15 cellular contexts compared by ENCODE assay signal in the genomic region with DNA sequence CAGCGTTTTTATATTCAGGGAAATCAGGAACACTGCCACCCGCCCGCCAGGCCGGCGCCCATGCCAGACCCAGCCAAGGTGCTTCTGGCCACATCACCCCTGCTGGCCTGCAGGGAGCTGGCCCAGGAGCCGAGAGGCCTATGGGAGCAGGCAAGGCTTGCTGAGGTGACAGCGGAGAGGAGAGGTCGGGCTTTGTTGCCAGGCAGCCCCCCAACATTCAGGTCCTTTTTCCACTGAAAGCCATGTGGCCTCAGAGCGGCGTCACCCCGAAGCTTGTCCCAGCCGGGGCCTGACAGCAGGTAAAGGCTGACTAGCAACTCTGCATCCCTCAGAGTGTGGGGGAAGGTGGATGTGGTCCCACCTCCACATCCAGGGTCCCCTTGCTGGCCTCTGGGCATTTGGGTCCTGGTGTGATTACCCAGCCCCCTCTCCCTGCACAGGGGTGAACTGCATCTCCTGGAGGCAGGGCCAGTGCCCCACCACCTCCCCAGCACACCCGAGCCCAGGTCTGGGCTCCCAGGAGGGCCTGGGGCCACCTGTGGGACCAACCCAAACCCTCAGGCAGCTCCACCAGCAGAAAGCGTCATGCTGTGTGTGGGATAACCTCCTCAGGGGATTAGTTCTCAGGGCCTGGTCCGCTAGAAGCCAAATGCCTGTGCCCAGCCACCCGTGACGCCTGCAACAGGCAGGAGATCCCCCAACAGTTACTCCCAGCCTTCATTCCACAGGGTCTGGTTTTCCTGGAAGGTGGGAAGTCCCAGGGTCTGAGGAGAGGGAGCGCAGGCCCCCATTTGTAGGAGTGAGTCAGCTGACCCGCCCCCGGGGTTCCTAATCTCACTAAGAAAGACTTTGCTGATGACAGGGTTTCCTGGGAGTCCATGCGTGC. TPM values are rescaled to one million over a fixed set of nuclear protein-coding genes. Genes with fewer than 3 reads are reported as not detected.
DNase-seq lines count a peak whose midpoint lies in the region; ATAC-seq, FAIRE-seq and TF ChIP-seq lines count a peak whose summit lies in the region.
"Had no signal": no experiment of that assay in that cellular context is flagged by ENCODE, and none has a peak within 500 bp of the region (broad histone marks: within the 10 kb centered on the region; RNA-seq: fewer than 3 reads in every experiment).

Gene PDE6B, plus strand, starts transcription at position 869 of the 886 bp plus-strand sequence. CDS start 54 bp downstream, outside the sequence.

- ATAC-seq in GM12878 (no peak), GM19397 (IDR thresholded peaks at IDR 0.05; ENCODE audit: unreplicated experiment) (no peak)
- no peak for ATAC-seq in activated T-helper 17 cell treated with anti-CD3 and anti-CD28 coated beads, Interleukin-2, amount 50 U/mL, for 72 hours (replicated peaks)
- ATAC-seq: gastrocnemius medialis, lower lobe of right lung had no signal

- H3K27ac Mint-ChIP-seq in mesothelial cell of epicardium = no peak within 1 kb of the TSS
- H3K27ac Mint-ChIP-seq in activated T-helper 17 cell treated with anti-CD3 and anti-CD28 coated beads, Interleukin-2, amount 50 U/mL, for 72 hours = no peak within 1 kb of the TSS
- H3K27ac Mint-ChIP-seq in Calu3 (ENCODE audit: unreplicated experiment) = no peak within 1 kb of the TSS

- WGBS in GM12878 (ENCODE audit: insufficient coverage, insufficient replicate concordance, low lambda C conversion rate, missing lambda C conversion rate) = 47% methylated on average over 20 of the region's 21 CpGs

- TF ChIP-seq CTCF in GM12878 (IDR thresholded peaks at IDR 0.05 in 2 of 3, conservative IDR thresholded peaks at IDR 0.05 in 1 of 3; ENCODE audit: control insufficient read depth in 2 of 3, extremely low read depth in 1 of 3, insufficient read depth in 1 of 3, low read depth in 3 of 3, low read length in 3 of 3) = no peak
- no peak for TF ChIP-seq CTCF in mesothelial cell of epicardium (IDR thresholded peaks at IDR 0.05; ENCODE audit: unreplicated experiment)
- no peak for TF ChIP-seq CTCF in Calu3 (IDR thresholded peaks at IDR 0.05; ENCODE audit: unreplicated experiment)

- H3K36me3 Mint-ChIP-seq in mesothelial cell of epicardium (no peaks in the 10 kb centered on the region), Calu3 (ENCODE audit: insufficient read depth, unreplicated experiment) (peaks cover 8% of the 10 kb centered on the region)
- H3K36me3 Mint-ChIP-seq in activated T-helper 17 cell treated with anti-CD3 and anti-CD28 coated beads, Interleukin-2, amount 50 U/mL, for 72 hours (ENCODE audit: low read depth) = no peaks in the 10 kb centered on the region

- CTCF ChIA-PET in GM12878 (lab: Yijun Ruan, JAX) (no interaction called here), Calu3 (lab: Charles Lee) (no interaction called here)

- no peak for TF ChIP-seq POLR2A in GM12878 (IDR thresholded peaks at IDR 0.05; ENCODE audit: low read depth, low read length)

- in situ Hi-C loops in GM12878 (cut with MboI) = no loop called here

- no TSS peak for BruUV-seq in GM12878 (replicated peaks; lab: Mats Ljungman, UMichigan)
- BruUV-seq in Calu3 (replicated peaks; lab: Mats Ljungman, UMichigan) = no TSS peak

- TF ChIP-seq EP300 in GM12878 (IDR thresholded peaks at IDR 0.05; ENCODE audit: borderline replicate concordance in 1 of 2, control insufficient read depth in 1 of 2, low read depth in 2 of 2, low read length in 2 of 2) = no peak

- H3K9me3 ChIP-seq in BLaER1 (no peaks in the 10 kb centered on the region), GM12878 (replicated peaks; ENCODE audit: control insufficient read depth, insufficient read depth, low read length) (no peaks in the 10 kb centered on the region; the same call in 1 of the 3 replicates)
- H3K9me3 ChIP-seq: gastrocnemius medialis, HAP-1, lower lobe of right lung had no signal

- SMC1A ChIA-PET in GM12878 (lab: Charles Lee; ENCODE audit: uncharacterized antibody, unreplicated experiment) = no interaction called here

- intact Hi-C loops in GM12878 (cut with micrococcal nuclease; ENCODE audit: unreplicated experiment) (no loop called here), Calu3 (cut with micrococcal nuclease; ENCODE audit: unreplicated experiment) (no loop called here)

- H3K9me3 Mint-ChIP-seq in mesothelial cell of epicardium (no peaks in the 10 kb centered on the region), Calu3 (ENCODE audit: low read depth, unreplicated experiment) (peaks cover 3% of the 10 kb centered on the region)
- no peaks in the 10 kb centered on the region for H3K9me3 Mint-ChIP-seq in activated T-helper 17 cell treated with anti-CD3 and anti-CD28 coated beads, Interleukin-2, amount 50 U/mL, for 72 hours

- no peaks in the 10 kb centered on the region for H3K79me2 ChIP-seq in GM12878 (ENCODE audit: control insufficient read depth, insufficient read depth, low read length)

- TF ChIP-seq RAD21 in GM12878 (IDR thresholded peaks at IDR 0.05; ENCODE audit: insufficient read depth, low read depth, low read length) = no peak

- H3K27me3 Mint-ChIP-seq in mesothelial cell of epicardium (ENCODE audit: low read depth) (peaks cover 13% of the 10 kb centered on the region), Calu3 (ENCODE audit: unreplicated experiment) (no peaks in the 10 kb centered on the region)
- H3K27me3 Mint-ChIP-seq in activated T-helper 17 cell treated with anti-CD3 and anti-CD28 coated beads, Interleukin-2, amount 50 U/mL, for 72 hours = peaks cover 7% of the 10 kb centered on the region

- H3K4me3 ChIP-seq in BLaER1 (no peak within 1 kb of the TSS), GM12878 (no peak within 1 kb of the TSS)
- H3K4me3 ChIP-seq: gastrocnemius medialis, HAP-1, lower lobe of right lung had no signal

- no peak for FAIRE-seq in GM12878 (lab: Jason Lieb, UNC)

- H2AFZ ChIP-seq in GM12878 (ENCODE audit: control insufficient read depth, low read depth, low read length) = no peak within 1 kb of the TSS

- DNase-seq in ELF-1 (ENCODE audit: low read depth, low spot score) (peak; percentile 81), GM12878 (ENCODE audit: low read depth, low spot score) (no peak), mesothelial cell of epicardium (ENCODE audit: low spot score in 2 of 2, unreplicated experiment in 2 of 2) (no peak), Calu3 (no peak)
- DNase-seq in activated CD8-positive, alpha-beta memory T cell treated with anti-CD3 and anti-CD28 coated beads for 24 hours = no peak
- DNase-seq: activated CD4-positive, alpha-beta T cell treated with anti-CD3 and anti-CD28 coated beads, Interleukin-2, amount 50 U/mL, for 4 hours; amniotic stem cell; effector CD4-positive, alpha-beta T cell; gastrocnemius medialis; lower lobe of right lung; SIG-M5 had no signal

- H4K20me1 ChIP-seq in BLaER1 (no peaks in the 10 kb centered on the region), GM12878 (ENCODE audit: control insufficient read depth, insufficient read depth) (no peaks in the 10 kb centered on the region)

- H3K27ac ChIP-seq in BLaER1 (peak within 1 kb of the TSS; percentile 35; the same call in 1 of the 2 replicates), GM12878 (ENCODE audit: control insufficient read depth, insufficient read depth) (no peak within 1 kb of the TSS)
- H3K27ac ChIP-seq: gastrocnemius medialis, lower lobe of right lung had no signal

- RAD21 ChIA-PET in GM12878 (lab: Charles Lee; ENCODE audit: unreplicated experiment) = no interaction called here

- H3K4me1 Mint-ChIP-seq in mesothelial cell of epicardium = no peaks in the 10 kb centered on the region
- H3K4me1 Mint-ChIP-seq in activated T-helper 17 cell treated with anti-CD3 and anti-CD28 coated beads, Interleukin-2, amount 50 U/mL, for 72 hours = no peaks in the 10 kb centered on the region
- H3K4me1 Mint-ChIP-seq in Calu3 (ENCODE audit: low read depth, unreplicated experiment) = no peaks in the 10 kb centered on the region

- H3K36me3 ChIP-seq in BLaER1 (no peaks in the 10 kb centered on the region), GM12878 (ENCODE audit: control insufficient read depth in 2 of 2, insufficient read depth in 2 of 2, low read length in 1 of 2) (no peaks in the 10 kb centered on the region)
- H3K36me3 ChIP-seq: gastrocnemius medialis, HAP-1, lower lobe of right lung had no signal

- H3K27me3 ChIP-seq in BLaER1 (no peaks in the 10 kb centered on the region), GM12878 (replicated peaks in 1 of 2; ENCODE audit: control insufficient read depth in 2 of 2, insufficient read depth in 2 of 2, low read length in 1 of 2) (no peaks in the 10 kb centered on the region)

- H3K4me2 ChIP-seq in BLaER1 = peak within 1 kb of the TSS; percentile 65
- H3K4me2 ChIP-seq in GM12878 (ENCODE audit: control insufficient read depth, insufficient read depth) = no peak within 1 kb of the TSS

- H3K4me3 Mint-ChIP-seq in mesothelial cell of epicardium (no peak within 1 kb of the TSS), Calu3 (ENCODE audit: low read depth, unreplicated experiment) (no peak within 1 kb of the TSS)
- no peak within 1 kb of the TSS for H3K4me3 Mint-ChIP-seq in activated T-helper 17 cell treated with anti-CD3 and anti-CD28 coated beads, Interleukin-2, amount 50 U/mL, for 72 hours

- H3K9ac ChIP-seq in BLaER1 = no peak within 1 kb of the TSS
- H3K9ac ChIP-seq in GM12878 (ENCODE audit: control insufficient read depth, insufficient read depth, low read length) = no peak within 1 kb of the TSS

- H3K4me1 ChIP-seq in BLaER1 (peaks cover 51% of the 10 kb centered on the region), GM12878 (ENCODE audit: control insufficient read depth, insufficient read depth, low read length) (no peaks in the 10 kb centered on the region)
- H3K4me1 ChIP-seq: gastrocnemius medialis, HAP-1, lower lobe of right lung had no signal

- POLR2A ChIA-PET in GM12878 (lab: Charles Lee) = no interaction called here

RNA-seq across cellular contexts. Expression of gene PDE6B, which starts in this region (rescaled TPM):
- not detected in 2 replicates for total RNA-seq in GM12878 (2013; cell fraction: nucleolus; rRNA removed)
- total RNA-seq in GM12878 (2014; rRNA removed) = 4.5 and 6.4 TPM in 2 replicates
- total RNA-seq in GM12878 (2014; rRNA removed; fragmentation: Illumina TruSeq; extraction: Trizol) = 4.8 and 6.1 TPM in 2 replicates
- total RNA-seq in GM12878 (2021) = 3.5 and 5.6 TPM in 2 replicates
- 3.9 TPM for polyA plus RNA-seq in GM12878 (2011; ENCODE audit: low read depth)
- 1.8 and 3.6 TPM in 2 replicates for polyA plus RNA-seq in GM12878 (2011; rRNA removed)
- 3.9 TPM in 2 replicates for polyA plus RNA-seq in GM12878 (2011; cell fraction: cytosol; rRNA removed)
- 1.6 and 2.3 TPM in 2 replicates for polyA plus RNA-seq in GM12878 (2011; cell fraction: nucleus; rRNA removed)
- 9.1 and 13.2 TPM in 2 replicates for polyA plus RNA-seq in GM12878 (2012)
- 1.9 and 4.3 TPM in 2 replicates for polyA plus RNA-seq in GM12878 (2014; fragmentation: Illumina TruSeq; extraction: Trizol)
- polyA plus RNA-seq in GM12878 (2014; fragmentation: Nextera tagmentation; extraction: Ambion mirVana) = 1 to 10 TPM; 2.6 to 4.1 TPM
- 3.5 and 4.5 TPM in 2 replicates for polyA plus RNA-seq in GM12878 (2014; rRNA removed)
- 1 to 10 TPM; 3.1 to 6.4 TPM for polyA plus RNA-seq in GM12878 (2016; fragmentation: Nextera tagmentation; extraction: Ambion mirVana)
- polyA minus RNA-seq in GM12878 (2011; rRNA and poly(A)+ RNA removed) = 4.1 and 4.5 TPM in 2 replicates
- polyA minus RNA-seq in GM12878 (2011; cell fraction: cytosol; rRNA and poly(A)+ RNA removed) = 3.5 and 4.1 TPM in 2 replicates
- polyA minus RNA-seq in GM12878 (2011; cell fraction: nucleus; rRNA and poly(A)+ RNA removed) = 0.24 and 2.0 TPM in 2 replicates
- 9.0 to 12.0 TPM (median 11.6 TPM) in 3 replicates for total RNA-seq in mesothelial cell of epicardium
- 10 to 100 TPM in 1 of 2 donors, 1 to 10 TPM in 1; 5.8 to 10.8 TPM for total RNA-seq in activated T-helper 17 cell treated with anti-CD3 and anti-CD28 coated beads, Interleukin-2, amount 50 U/mL, for 72 hours
- not detected in 2 replicates for total RNA-seq in Calu3 (2022)
- total RNA-seq: gastrocnemius medialis had no signal
